In genomic region chr15:48384616-48385015, GRCh38 we compare ENCODE assay signal across 29 cellular contexts. TPM values are rescaled to one million over a fixed set of nuclear protein-coding genes. Genes with fewer than 3 reads are reported as not detected.
DNase-seq lines count a peak whose midpoint lies in the region; ATAC-seq, FAIRE-seq and TF ChIP-seq lines count a peak whose summit lies in the region.
"Had no signal": no experiment of that assay in that cellular context is flagged by ENCODE, and none has a peak within 500 bp of the region (broad histone marks: within the 10 kb centered on the region; RNA-seq: fewer than 3 reads in every experiment).

No MANE protein-coding gene starts in this region.

- no peak overlapping the region for H2AK9ac ChIP-seq in IMR-90 (replicated peaks; ENCODE audit: low read depth, low read length, poor library complexity)

- WGBS in IMR-90 (ENCODE audit: extremely low coverage in 2 of 2, insufficient read length in 1 of 2), 2 experiments, result no CpG with 5 or more reads among the region's 3 CpGs

- no peaks in the 10 kb centered on the region for H3K9me3 ChIP-seq in IMR-90 (ENCODE audit: control insufficient read depth, insufficient read depth, low read length)
- H3K9me3 ChIP-seq: A549, lower lobe of right lung, mucosa of descending colon, pancreas, right atrium auricular region, spleen had no signal

- no peak overlapping the region for H3K4me2 ChIP-seq in IMR-90 (ENCODE audit: low read depth, low read length)
- H3K4me2 ChIP-seq: A549 had no signal

- H3K79me1 ChIP-seq in IMR-90 (ENCODE audit: low read depth in 1 of 2, low read length in 2 of 2), result no peaks in the 10 kb centered on the region

- H3K4me3 ChIP-seq in ACC112 (ENCODE audit: low read depth, low read length), result no peak overlapping the region
- H3K4me3 ChIP-seq in IMR-90 (ENCODE audit: insufficient read depth, low read depth, low read length), result no peak overlapping the region
- no peak overlapping the region for H3K4me3 ChIP-seq in bronchial epithelial cell (ENCODE audit: low read depth, low read length)
- H3K4me3 ChIP-seq: A549, lower lobe of right lung, mucosa of descending colon, pancreas, right atrium auricular region, spleen had no signal

- H3K9ac ChIP-seq in IMR-90 (ENCODE audit: low read depth, low read length), result no peak overlapping the region

- no peaks in the 10 kb centered on the region for H4K20me1 ChIP-seq in IMR-90 (ENCODE audit: insufficient read depth, low read length)

- ATAC-seq in IMR-90 (ENCODE audit: low read depth) (no peak), foreskin keratinocyte (peak; percentile 72)
- ATAC-seq: A549, lower lobe of right lung, mucosa of descending colon, pancreas had no signal

- CTCF ChIA-PET in IMR-90 (lab: Yijun Ruan, JAX), result no interaction called here

- no peak overlapping the region for H3K14ac ChIP-seq in IMR-90 (replicated peaks; ENCODE audit: low read depth, low read length)

- H3K56ac ChIP-seq in IMR-90 (ENCODE audit: extremely low read depth, insufficient read depth, low read length), result no peak overlapping the region

- H3K9me1 ChIP-seq in IMR-90 (ENCODE audit: insufficient read depth, low read length), result peaks cover 12% of the 10 kb centered on the region

- DNase-seq in IMR-90 (no peak), bronchial epithelial cell (ENCODE audit: low read depth) (peak; percentile 78), foreskin keratinocyte (peak; percentile 33 to 70), NCI-H524 (lab: John Stamatoyannopoulos, UW) (no peak), Kasumi-1 (lab: John Stamatoyannopoulos, UW) (no peak), substantia nigra (lab: John Stamatoyannopoulos, UW) (no peak)
- no peak for DNase-seq in stimulated activated CD4-positive, alpha-beta T cell treated with anti-CD3 and anti-CD28 coated beads, Interleukin-1b, Interleukin-23, amount 100 ng/mL, for 48 hours
- DNase-seq: activated B cell treated with CpG ODN at 0.5 μM for 24 hours; activated CD4-positive, alpha-beta T cell treated with anti-CD3 and anti-CD28 coated beads, Interleukin-2, amount 50 U/mL, for 4 hours; activated CD8-positive, alpha-beta memory T cell treated with anti-CD3 and anti-CD28 coated beads, Interleukin-2, amount 50 U/mL, for 48 hours; activated naive CD4-positive, alpha-beta T cell treated with anti-CD3 and anti-CD28 coated beads, Interleukin-2, amount 50 U/mL, for 16 hours; anterior cingulate cortex; caudate nucleus; endodermal cell; KG1; lower lobe of right lung; mucosa of descending colon; NCI-H446 treated with DMSO at 0.1 percent for 48 hours; nephron progenitor cell; pancreas; SHP77 treated with DMSO at 0.1 percent for 48 hours; spleen; stimulated activated CD4-positive, alpha-beta T cell treated with anti-CD3 and anti-CD28 coated beads, Interleukin-2, amount 100 ng/mL, for 48 hours; SW 1271 had no signal

- H2BK5ac ChIP-seq in IMR-90 (ENCODE audit: low read depth, low read length, poor library complexity, severe bottlenecking), result no peak overlapping the region

- no TSS peak for BruUV-seq in IMR-90 (replicated peaks; lab: Mats Ljungman, UMichigan)

- in situ Hi-C loops in IMR-90 (cut with MboI; ENCODE audit: low sequenced_read_pairs), result no loop called here

- no peak overlapping the region for H4K91ac ChIP-seq in IMR-90 (ENCODE audit: insufficient read depth, low read depth, low read length)

- H2BK15ac ChIP-seq in IMR-90 (ENCODE audit: low read depth, low read length), result no peak overlapping the region

- dilution Hi-C loops in IMR-90 (cut with HindIII; ENCODE audit: low sequenced_read_pairs, unreplicated experiment), result no loop called here

- no peak for FAIRE-seq in bronchial epithelial cell (lab: Jason Lieb, UNC)
- FAIRE-seq: A549, G401.6, H54, pancreas had no signal

- H3K4ac ChIP-seq in IMR-90 (ENCODE audit: low read depth, low read length), result no peak overlapping the region

- peak overlapping the region; percentile 93 for H3K27ac ChIP-seq in ACC112 (ENCODE audit: low read depth, low read length)
- no peak overlapping the region for H3K27ac ChIP-seq in IMR-90 (ENCODE audit: insufficient read depth, low read length)
- H3K27ac ChIP-seq in foreskin keratinocyte, result peak overlapping the region; percentile 78
- H3K27ac ChIP-seq in substantia nigra (ENCODE audit: low read depth, low read length, poor library complexity, severe bottlenecking), result no peak overlapping the region
- H3K27ac ChIP-seq: A549, lower lobe of right lung, pancreas, right atrium auricular region, spleen had no signal

- intact Hi-C loops in IMR-90 (cut with micrococcal nuclease), result no loop called here

- H2BK120ac ChIP-seq in IMR-90 (ENCODE audit: low read depth, low read length), result no peak overlapping the region

- peak overlapping the region; percentile 17 for H2AFZ ChIP-seq in ACC112 (ENCODE audit: low read length, unreplicated experiment)
- H2AFZ ChIP-seq in IMR-90 (replicated peaks; ENCODE audit: low read length, poor library complexity), result no peak overlapping the region

- H3K79me2 ChIP-seq in ACC112 (ENCODE audit: control insufficient read depth, insufficient read depth, low read length, unreplicated experiment), result no peaks in the 10 kb centered on the region

- H3K4me1 ChIP-seq in ACC112 (ENCODE audit: control insufficient read depth, insufficient read depth, low read length, unreplicated experiment) (peaks cover 38% of the 10 kb centered on the region), IMR-90 (ENCODE audit: control insufficient read depth, insufficient read depth, low read length) (peaks cover 16% of the 10 kb centered on the region), foreskin keratinocyte (peaks cover 7% of the 10 kb centered on the region)
- H3K4me1 ChIP-seq: pancreas, spleen had no signal

- TF ChIP-seq CTCF in IMR-90 (conservative IDR thresholded peaks at IDR 0.05; ENCODE audit: low read depth, low read length), result no peak
- no peak for TF ChIP-seq CTCF in bronchial epithelial cell (IDR thresholded peaks at IDR 0.05; ENCODE audit: insufficient read depth, low read length, severe bottlenecking)
- TF ChIP-seq CTCF in foreskin keratinocyte (conservative IDR thresholded peaks at IDR 0.05), result no peak

- 0 out of 4 replicates have a peak overlapping the region, but pooled peaks of 1 of the 2 experiments have one; percentile 4 for H4K8ac ChIP-seq in IMR-90 (ENCODE audit: low read depth in 2 of 2, low read length in 2 of 2)

- 0 out of 2 replicates have a peak overlapping the region, but pooled peaks have one; percentile 16 for H3K18ac ChIP-seq in IMR-90 (ENCODE audit: low read depth, low read length)

- H4K5ac ChIP-seq in IMR-90 (ENCODE audit: low read depth, low read length), result 0 out of 2 replicates have a peak overlapping the region, but pooled peaks have one; percentile 16

- POLR2A ChIA-PET in IMR-90 (lab: Charles Lee; ENCODE audit: unreplicated experiment), result interaction anchor here (0.6 kb wide), 1 partner anchor 619 kb away, joined by 3 read pairs; no protein-coding TSS in a partner anchor

- TF ChIP-seq RAD21 in IMR-90 (IDR thresholded peaks at IDR 0.05; ENCODE audit: low read length), result no peak

- no peak overlapping the region for H2AK5ac ChIP-seq in IMR-90 (ENCODE audit: low read depth, low read length)

- TF ChIP-seq POLR2A in IMR-90 (IDR thresholded peaks at IDR 0.05; ENCODE audit: low read depth, low read length), result no peak

- no peak overlapping the region for H3K23ac ChIP-seq in IMR-90 (ENCODE audit: low read depth, low read length)

- no peaks in the 10 kb centered on the region for H3K27me3 ChIP-seq in ACC112 (ENCODE audit: insufficient read depth, low read length)
- H3K27me3 ChIP-seq in IMR-90 (ENCODE audit: control insufficient read depth, insufficient read depth, low read length), result no peaks in the 10 kb centered on the region
- H3K27me3 ChIP-seq in bronchial epithelial cell (ENCODE audit: control insufficient read depth, insufficient read depth, low read length), result no peaks in the 10 kb centered on the region
- no peaks in the 10 kb centered on the region for H3K27me3 ChIP-seq in foreskin keratinocyte
- H3K27me3 ChIP-seq: pancreas, right atrium auricular region, spleen had no signal

- no peak overlapping the region for H2BK20ac ChIP-seq in IMR-90 (ENCODE audit: low read depth, low read length)

- no peaks in the 10 kb centered on the region for H3K36me3 ChIP-seq in ACC112 (ENCODE audit: insufficient read depth, low read length)
- H3K36me3 ChIP-seq in IMR-90 (ENCODE audit: control insufficient read depth, insufficient read depth, low read length), result no peaks in the 10 kb centered on the region
- no peaks in the 10 kb centered on the region for H3K36me3 ChIP-seq in bronchial epithelial cell (ENCODE audit: control insufficient read depth, insufficient read depth, low read length)
- H3K36me3 ChIP-seq: lower lobe of right lung, pancreas, right atrium auricular region, spleen had no signal

TF ChIP-seq in IMR-90, 13 proteins besides CTCF, POLR2A, EP300 and RAD21 (continues in another document):
- TF ChIP-seq MAZ (IDR thresholded peaks at IDR 0.05; ENCODE audit: borderline replicate concordance, low read depth, low read length) (no peak), CEBPB (IDR thresholded peaks at IDR 0.05; ENCODE audit: low read depth, low read length) (no peak), CHD1 (IDR thresholded peaks at IDR 0.05; ENCODE audit: low read depth, low read length) (no peak), FOS (IDR thresholded peaks at IDR 0.05; ENCODE audit: low read depth, low read length) (no peak), ELK1 (IDR thresholded peaks at IDR 0.05; ENCODE audit: borderline replicate concordance, low read depth, low read length) (no peak), NFE2L2 (IDR thresholded peaks at IDR 0.05; ENCODE audit: low read depth, low read length) (no peak)
- TF ChIP-seq, protein P1, sequence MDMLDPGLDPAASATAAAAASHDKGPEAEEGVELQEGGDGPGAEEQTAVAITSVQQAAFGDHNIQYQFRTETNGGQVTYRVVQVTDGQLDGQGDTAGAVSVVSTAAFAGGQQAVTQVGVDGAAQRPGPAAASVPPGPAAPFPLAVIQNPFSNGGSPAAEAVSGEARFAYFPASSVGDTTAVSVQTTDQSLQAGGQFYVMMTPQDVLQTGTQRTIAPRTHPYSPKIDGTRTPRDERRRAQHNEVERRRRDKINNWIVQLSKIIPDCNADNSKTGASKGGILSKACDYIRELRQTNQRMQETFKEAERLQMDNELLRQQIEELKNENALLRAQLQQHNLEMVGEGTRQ (IDR thresholded peaks at IDR 0.05; ENCODE audit: low read depth, low read length), result no peak

RNA-seq across cellular contexts. Expression of gene DUT, which starts 53.4 kb away (rescaled TPM):
- total RNA-seq in IMR-90 (2012; rRNA removed), result 18.8 and 30.3 TPM in 2 replicates
- polyA plus RNA-seq in IMR-90 (2012; rRNA removed), result 36.4 and 39.9 TPM in 2 replicates
- polyA plus RNA-seq in IMR-90 (2012; cell fraction: cytosol; rRNA removed), result 39.8 and 45.8 TPM in 2 replicates
- 38.6 and 56.4 TPM in 2 replicates for polyA plus RNA-seq in IMR-90 (2012; cell fraction: nucleus; rRNA removed; ENCODE audit: low replicate concordance)
- 25.5 and 30.8 TPM in 2 replicates for total RNA-seq in bronchial epithelial cell
- 93.8 and 113 TPM in 2 replicates for total RNA-seq in foreskin keratinocyte
- polyA plus RNA-seq in foreskin keratinocyte, result 160 and 193 TPM in 2 replicates

Comparison
In these comparisons a context has a peak if more than half of its experiments do, and no peak if none do; other contexts are left out.
1. H3K27ac ChIP-seq: peak in ACC112 (single experiment) and foreskin keratinocyte (single experiment); none in IMR-90 (single experiment) and substantia nigra (single experiment).
2. DNase-seq: peak in bronchial epithelial cell (single experiment) and foreskin keratinocyte (2 of 2); none in IMR-90 (single experiment), NCI-H524 (0 of 2), stimulated activated CD4-positive, alpha-beta T cell treated with anti-CD3 and anti-CD28 coated beads, Interleukin-1b, Interleukin-23, amount 100 ng/mL, for 48 hours (single experiment), Kasumi-1 (0 of 2) and substantia nigra (0 of 49).